ENCODE assay signal across 13 cellular contexts in genomic region chr10:132058793-132059759, GRCh38.
"Had no signal": no experiment of that assay in that cellular context is flagged by ENCODE, and none has a peak within 500 bp of the region (broad histone marks: within the 10 kb centered on the region; RNA-seq: fewer than 3 reads in every experiment).

No MANE protein-coding gene starts in this region.

- H3K4me3 Mint-ChIP-seq: brain; dendritic cell treated with granulocyte-macrophage colony-stimulating factor and Interleukin-4, amounts not matched to agents 40 ng/mL and 50 ng/mL, for 4 days; effector memory CD8-positive, alpha-beta T cell; nephron; stimulated activated naive CD8-positive, alpha-beta T cell treated with anti-CD3 and anti-CD28 coated beads, Interleukin-15, amount 100 ng/mL, for 72 hours; T-helper 1 cell treated with Interleukin-12 subunit alpha and Interleukin-12 subunit beta and Interleukin-4 antibody, amounts not matched to agents 30 μg/mL and 1 μg/mL, for 36 hours had no signal

- H3K27ac ChIP-seq: esophagus squamous epithelium, hepatocyte, SJSA1, skin epidermis, thoracic aorta had no signal

- H3K27me3 ChIP-seq: hepatocyte, SJSA1 had no signal

- H3K4me1 ChIP-seq: esophagus squamous epithelium, SJSA1 had no signal

- H3K4me3 ChIP-seq: esophagus squamous epithelium, hepatocyte, lung, SJSA1, skin epidermis, thoracic aorta had no signal

- ATAC-seq: effector memory CD8-positive, alpha-beta T cell; left colon; stimulated activated naive CD8-positive, alpha-beta T cell treated with anti-CD3 and anti-CD28 coated beads, Interleukin-15, amount 100 ng/mL, for 72 hours had no signal

- H3K9me3 Mint-ChIP-seq: effector memory CD8-positive, alpha-beta T cell had no signal

- DNase-seq: effector memory CD8-positive, alpha-beta T cell; esophagus squamous epithelium; left colon; stimulated activated naive CD8-positive, alpha-beta T cell treated with anti-CD3 and anti-CD28 coated beads, Interleukin-15, amount 100 ng/mL, for 72 hours had no signal

- H3K9me3 ChIP-seq: esophagus squamous epithelium, SJSA1, thoracic aorta had no signal

- H3K27ac Mint-ChIP-seq: brain; dendritic cell treated with granulocyte-macrophage colony-stimulating factor and Interleukin-4, amounts not matched to agents 40 ng/mL and 50 ng/mL, for 4 days; effector memory CD8-positive, alpha-beta T cell; nephron; stimulated activated naive CD8-positive, alpha-beta T cell treated with anti-CD3 and anti-CD28 coated beads, Interleukin-15, amount 100 ng/mL, for 72 hours; T-helper 1 cell treated with Interleukin-12 subunit alpha and Interleukin-12 subunit beta and Interleukin-4 antibody, amounts not matched to agents 30 μg/mL and 1 μg/mL, for 36 hours had no signal

- H3K36me3 ChIP-seq: esophagus squamous epithelium, SJSA1, thoracic aorta had no signal

- H3K4me1 Mint-ChIP-seq: stimulated activated naive CD8-positive, alpha-beta T cell treated with anti-CD3 and anti-CD28 coated beads, Interleukin-15, amount 100 ng/mL, for 72 hours had no signal
